24 cellular contexts compared by ENCODE assay signal in genomic region chr10:101561068-101561915, GRCh38. TPM values are rescaled to one million over a fixed set of nuclear protein-coding genes. Genes with fewer than 3 reads are reported as not detected.
DNase-seq lines count a peak whose midpoint lies in the region; ATAC-seq and TF ChIP-seq lines count a peak whose summit lies in the region.
"Had no signal": no experiment of that assay in that cellular context is flagged by ENCODE, and none has a peak within 500 bp of the region (broad histone marks: within the 10 kb centered on the region; RNA-seq: fewer than 3 reads in every experiment).

No MANE protein-coding gene starts in this region.

- peaks cover 39% of the 10 kb centered on the region for H3K4me1 Mint-ChIP-seq in activated naive CD4-positive, alpha-beta T cell treated with anti-CD3 and anti-CD28 coated beads, Interleukin-2, amount 10 ng/mL, durations not matched to agents 7 days and 5 days
- H3K4me1 Mint-ChIP-seq in type B pancreatic cell (ENCODE audit: unreplicated experiment) = peaks cover 36% of the 10 kb centered on the region

- no peak for TF ChIP-seq CTCF in IMR-90 (conservative IDR thresholded peaks at IDR 0.05; ENCODE audit: low read depth, low read length)
- TF ChIP-seq CTCF in type B pancreatic cell (conservative IDR thresholded peaks at IDR 0.05) = no peak
- TF ChIP-seq CTCF in thyroid gland (IDR thresholded peaks at IDR 0.05) = no peak

- no peak overlapping the region for H2BK5ac ChIP-seq in IMR-90 (ENCODE audit: low read depth, low read length, poor library complexity, severe bottlenecking)

- ATAC-seq in IMR-90 (ENCODE audit: low read depth) = no peak
- ATAC-seq: body of pancreas; effector memory CD8-positive, alpha-beta T cell; gastroesophageal sphincter; stimulated activated naive B cell treated with anti-CD40 and anti-IgM and Interleukin-4, amounts not matched to agents 10 μg/mL and 1 μg/mL and 100 μg/mL, for 72 hours; T-cell had no signal

- H3K23ac ChIP-seq in IMR-90 (ENCODE audit: low read depth, low read length) = no peak overlapping the region

- no peaks in the 10 kb centered on the region for H3K79me1 ChIP-seq in IMR-90 (ENCODE audit: low read depth in 1 of 2, low read length in 2 of 2)

- in situ Hi-C loops in IMR-90 (cut with MboI; ENCODE audit: low sequenced_read_pairs) (no loop called here), ACHN (cut with HindIII; ENCODE audit: low pct_ligation_motif_present, low pct_unique_long_range_greater_than_20kb, low sequenced_read_pairs) (no loop called here)

- H3K36me3 ChIP-seq in IMR-90 (ENCODE audit: control insufficient read depth, insufficient read depth, low read length) (no peaks in the 10 kb centered on the region), thyroid gland (no peaks in the 10 kb centered on the region)
- H3K36me3 ChIP-seq: esophagus squamous epithelium, gastroesophageal sphincter, tibial nerve had no signal

- H3K4me3 Mint-ChIP-seq in activated naive CD4-positive, alpha-beta T cell treated with anti-CD3 and anti-CD28 coated beads, Interleukin-2, amount 10 ng/mL, durations not matched to agents 7 days and 5 days = no peak overlapping the region
- H3K4me3 Mint-ChIP-seq in type B pancreatic cell = no peak overlapping the region
- H3K4me3 Mint-ChIP-seq: effector memory CD8-positive, alpha-beta T cell; stimulated activated naive B cell treated with anti-CD40 and anti-IgM and Interleukin-4, amounts not matched to agents 10 μg/mL and 1 μg/mL and 100 μg/mL, for 72 hours; T-cell had no signal

- TF ChIP-seq POLR2A in IMR-90 (IDR thresholded peaks at IDR 0.05; ENCODE audit: low read depth, low read length) (no peak), thyroid gland (IDR thresholded peaks at IDR 0.05) (no peak)

- no peak overlapping the region for H2AK9ac ChIP-seq in IMR-90 (replicated peaks; ENCODE audit: low read depth, low read length, poor library complexity)

- H3K9ac ChIP-seq in IMR-90 (ENCODE audit: low read depth, low read length) = no peak overlapping the region

- H4K5ac ChIP-seq in IMR-90 (ENCODE audit: low read depth, low read length) = no peak overlapping the region

- H3K27me3 Mint-ChIP-seq in activated naive CD4-positive, alpha-beta T cell treated with anti-CD3 and anti-CD28 coated beads, Interleukin-2, amount 10 ng/mL, durations not matched to agents 7 days and 5 days = peaks cover 45% of the 10 kb centered on the region
- peaks cover 38% of the 10 kb centered on the region for H3K27me3 Mint-ChIP-seq in type B pancreatic cell

- H3K4ac ChIP-seq in IMR-90 (ENCODE audit: low read depth, low read length) = no peak overlapping the region

- H3K4me3 ChIP-seq in IMR-90 (ENCODE audit: insufficient read depth, low read depth, low read length) (no peak overlapping the region), thyroid gland (replicated peaks in 1 of 3) (no peak overlapping the region)
- H3K4me3 ChIP-seq: body of pancreas, esophagus squamous epithelium, gastroesophageal sphincter, tibial nerve had no signal

- H3K18ac ChIP-seq in IMR-90 (ENCODE audit: low read depth, low read length) = no peak overlapping the region

- no peak overlapping the region for H2BK120ac ChIP-seq in IMR-90 (ENCODE audit: low read depth, low read length)

- no peak overlapping the region for H3K27ac ChIP-seq in IMR-90 (ENCODE audit: insufficient read depth, low read length)
- no peak overlapping the region for H3K27ac ChIP-seq in thyroid gland
- H3K27ac ChIP-seq: body of pancreas, esophagus squamous epithelium, gastroesophageal sphincter, tibial nerve had no signal

- H3K9me3 Mint-ChIP-seq in activated naive CD4-positive, alpha-beta T cell treated with anti-CD3 and anti-CD28 coated beads, Interleukin-2, amount 10 ng/mL, durations not matched to agents 7 days and 5 days = no peaks in the 10 kb centered on the region
- H3K9me3 Mint-ChIP-seq in type B pancreatic cell = no peaks in the 10 kb centered on the region
- H3K9me3 Mint-ChIP-seq: effector memory CD8-positive, alpha-beta T cell; stimulated activated naive B cell treated with anti-CD40 and anti-IgM and Interleukin-4, amounts not matched to agents 10 μg/mL and 1 μg/mL and 100 μg/mL, for 72 hours; T-cell had no signal

- TF ChIP-seq RAD21 in IMR-90 (IDR thresholded peaks at IDR 0.05; ENCODE audit: low read length) = no peak

- no peaks in the 10 kb centered on the region for H4K20me1 ChIP-seq in IMR-90 (ENCODE audit: insufficient read depth, low read length)

- no TSS peak for BruUV-seq in IMR-90 (replicated peaks; lab: Mats Ljungman, UMichigan)

- no peak overlapping the region for H4K8ac ChIP-seq in IMR-90 (ENCODE audit: low read depth in 2 of 2, low read length in 2 of 2)

- H3K36me3 Mint-ChIP-seq in activated naive CD4-positive, alpha-beta T cell treated with anti-CD3 and anti-CD28 coated beads, Interleukin-2, amount 10 ng/mL, durations not matched to agents 7 days and 5 days = peaks cover 6% of the 10 kb centered on the region
- H3K36me3 Mint-ChIP-seq in type B pancreatic cell = peaks cover under 1% of the 10 kb centered on the region
- H3K36me3 Mint-ChIP-seq: T-cell had no signal

- no peak overlapping the region for H2BK15ac ChIP-seq in IMR-90 (ENCODE audit: low read depth, low read length)

- H3K14ac ChIP-seq in IMR-90 (replicated peaks; ENCODE audit: low read depth, low read length) = no peak overlapping the region

- CTCF ChIA-PET in activated naive CD4-positive, alpha-beta T cell treated with anti-CD3 and anti-CD28 coated beads, Interleukin-2, amount 10 ng/mL, durations not matched to agents 7 days and 5 days (lab: Charles Lee) = interaction anchor here (1.0 to 4.2 kb wide), 2 partner anchors 10 to 14 kb away, joined by 3 to 22 read pairs; no protein-coding TSS in a partner anchor
- CTCF ChIA-PET in IMR-90 (lab: Yijun Ruan, JAX) = no interaction called here

- H3K9me3 ChIP-seq in IMR-90 (ENCODE audit: control insufficient read depth, insufficient read depth, low read length) (no peaks in the 10 kb centered on the region), thyroid gland (no peaks in the 10 kb centered on the region)
- H3K9me3 ChIP-seq: body of pancreas, Caco-2, esophagus squamous epithelium, gastroesophageal sphincter, tibial nerve had no signal

- DNase-seq in activated naive CD4-positive, alpha-beta T cell treated with anti-CD3 and anti-CD28 coated beads, Interleukin-2, amount 10 ng/mL, durations not matched to agents 7 days and 5 days = peak; percentile 18
- DNase-seq in activated naive CD4-positive, alpha-beta T cell treated with anti-CD3 and anti-CD28 coated beads, Interleukin-2, amount 50 U/mL, for 16 hours = no peak
- DNase-seq in IMR-90 (no peak), ecto neural progenitor cell (ENCODE audit: low spot score) (peak; percentile 29), type B pancreatic cell (ENCODE audit: extremely low spot score, unreplicated experiment) (peak; percentile 64), thyroid gland (no peak), ACHN (no peak)
- DNase-seq: activated CD4-positive, alpha-beta T cell treated with anti-CD3 and anti-CD28 coated beads, Interleukin-2, amount 50 U/mL, for 1 hour; activated T-cell treated with anti-CD3 and anti-CD28 coated beads, Interleukin-2, amount 50 U/mL, for 48 hours; body of pancreas; Caco-2; effector memory CD8-positive, alpha-beta T cell; esophagus squamous epithelium; GOT3; Karpas-422; kidney glomerular epithelial cell; NCI-H2171; NCI-H526; SHP77 treated with DMSO at 0.1 percent for 48 hours; stimulated activated CD4-positive, alpha-beta T cell treated with anti-CD3 and anti-CD28 coated beads, Interleukin-1b, Interleukin-23, amount 100 ng/mL, for 48 hours; stimulated activated naive B cell treated with anti-CD40 and anti-IgM and Interleukin-4, amounts not matched to agents 10 μg/mL and 1 μg/mL and 100 μg/mL, for 72 hours; T-cell had no signal

- no peak overlapping the region for H2BK20ac ChIP-seq in IMR-90 (ENCODE audit: low read depth, low read length)

- intact Hi-C loops in IMR-90 (cut with micrococcal nuclease) = no loop called here
- intact Hi-C loops in thyroid gland (cut with DNase I) = no loop called here

- no peak overlapping the region for H2AK5ac ChIP-seq in IMR-90 (ENCODE audit: low read depth, low read length)

- H3K4me1 ChIP-seq in IMR-90 (ENCODE audit: control insufficient read depth, insufficient read depth, low read length) = no peaks in the 10 kb centered on the region
- no peaks in the 10 kb centered on the region for H3K4me1 ChIP-seq in thyroid gland
- H3K4me1 ChIP-seq: Caco-2 had no signal

- H3K4me2 ChIP-seq in IMR-90 (ENCODE audit: low read depth, low read length) = no peak overlapping the region

- WGBS in IMR-90 (ENCODE audit: extremely low coverage in 2 of 2, insufficient read length in 1 of 2), 2 experiments = no CpG with 5 or more reads among the region's 15 CpGs
- WGBS in thyroid gland, 2 donors = 74 to 75% methylated on average over 8 to 11 of the region's 15 CpGs

- H3K27ac Mint-ChIP-seq in activated naive CD4-positive, alpha-beta T cell treated with anti-CD3 and anti-CD28 coated beads, Interleukin-2, amount 10 ng/mL, durations not matched to agents 7 days and 5 days = no peak overlapping the region
- no peak overlapping the region for H3K27ac Mint-ChIP-seq in type B pancreatic cell
- H3K27ac Mint-ChIP-seq: stimulated activated naive B cell treated with anti-CD40 and anti-IgM and Interleukin-4, amounts not matched to agents 10 μg/mL and 1 μg/mL and 100 μg/mL, for 72 hours; T-cell had no signal

- H2AFZ ChIP-seq in IMR-90 (replicated peaks; ENCODE audit: low read length, poor library complexity) = peak overlapping the region; percentile 21

- no peak overlapping the region for H4K91ac ChIP-seq in IMR-90 (ENCODE audit: insufficient read depth, low read depth, low read length)

- H3K56ac ChIP-seq in IMR-90 (ENCODE audit: extremely low read depth, insufficient read depth, low read length) = no peak overlapping the region

- peaks cover 8% of the 10 kb centered on the region for H3K9me1 ChIP-seq in IMR-90 (ENCODE audit: insufficient read depth, low read length)

- dilution Hi-C loops in IMR-90 (cut with HindIII; ENCODE audit: low sequenced_read_pairs, unreplicated experiment) = no loop called here

- H3K27me3 ChIP-seq in IMR-90 (ENCODE audit: control insufficient read depth, insufficient read depth, low read length) (peaks cover 13% of the 10 kb centered on the region; the same call in 1 of the 2 replicates), thyroid gland (peaks cover 6% of the 10 kb centered on the region)

- POLR2A ChIA-PET in IMR-90 (lab: Charles Lee; ENCODE audit: unreplicated experiment) = no interaction called here

RNA-seq across cellular contexts. Expression of gene POLL, which starts 26.8 kb away (rescaled TPM):
- 6.1 and 6.3 TPM in 2 replicates for total RNA-seq in IMR-90 (2012; rRNA removed)
- polyA plus RNA-seq in IMR-90 (2012; rRNA removed) = 23.7 TPM in 2 replicates
- 15.7 and 21.1 TPM in 2 replicates for polyA plus RNA-seq in IMR-90 (2012; cell fraction: cytosol; rRNA removed)
- 57.9 and 115 TPM in 2 replicates for polyA plus RNA-seq in IMR-90 (2012; cell fraction: nucleus; rRNA removed; ENCODE audit: low replicate concordance)
- total RNA-seq in type B pancreatic cell (ENCODE audit: low replicate concordance) = 39.3 and 39.8 TPM in 2 replicates
- total RNA-seq in thyroid gland = 10 to 100 TPM; 26.2 to 34.9 (median 33.1) TPM

RNA-seq across cellular contexts. Expression of gene DPCD, which starts 26.8 kb away (rescaled TPM):
- total RNA-seq in IMR-90 (2012; rRNA removed) (59.1 and 113 TPM in 2 replicates), type B pancreatic cell (ENCODE audit: low replicate concordance) (32.3 and 37.3 TPM in 2 replicates), thyroid gland (10 to 100 TPM; 18.1 to 73.0 (median 37.3) TPM)
- 66.1 and 73.7 TPM in 2 replicates for polyA plus RNA-seq in IMR-90 (2012; rRNA removed)
- 44.0 and 79.1 TPM in 2 replicates for polyA plus RNA-seq in IMR-90 (2012; cell fraction: cytosol; rRNA removed)
- 13.5 and 48.7 TPM in 2 replicates for polyA plus RNA-seq in IMR-90 (2012; cell fraction: nucleus; rRNA removed; ENCODE audit: low replicate concordance)

Comparison
In these comparisons a context has a peak if more than half of its experiments do, and no peak if none do; other contexts are left out.
1. DNase-seq: peak in activated naive CD4-positive, alpha-beta T cell treated with anti-CD3 and anti-CD28 coated beads, Interleukin-2, amount 10 ng/mL, durations not matched to agents 7 days and 5 days (single experiment), ecto neural progenitor cell (single experiment) and type B pancreatic cell (single experiment); none in activated naive CD4-positive, alpha-beta T cell treated with anti-CD3 and anti-CD28 coated beads, Interleukin-2, amount 50 U/mL, for 16 hours (single experiment), IMR-90 (single experiment), thyroid gland (0 of 2) and ACHN (single experiment).